ENCODE assay signal across 40 cellular contexts in genomic region chr4:84019626-84020025, GRCh38.
"Had no signal": no experiment of that assay in that cellular context is flagged by ENCODE, and none has a peak within 500 bp of the region (broad histone marks: within the 10 kb centered on the region; RNA-seq: fewer than 3 reads in every experiment).

No MANE protein-coding gene starts in this region.

- H3K9me3 Mint-ChIP-seq: activated naive CD4-positive, alpha-beta T cell treated with anti-CD3 and anti-CD28 coated beads for 36 hours; activated naive CD4-positive, alpha-beta T cell treated with anti-CD3 and anti-CD28 coated beads, Interleukin-2, amount 10 ng/mL, durations not matched to agents 7 days and 5 days; activated naive CD4-positive, alpha-beta T cell treated with anti-CD3 and anti-CD28 coated beads, Interleukin-2, amount 50 U/mL, for 24 hours; activated naive CD4-positive, alpha-beta T cell treated with anti-CD3 and anti-CD28 coated beads, Interleukin-2, amount 50 U/mL, for 72 hours; activated naive CD8-positive, alpha-beta T cell treated with anti-CD3 and anti-CD28 coated beads for 36 hours; activated naive CD8-positive, alpha-beta T cell treated with anti-CD3 and anti-CD28 coated beads, Interleukin-2, amount 10 ng/mL, durations not matched to agents 7 days and 5 days; activated T-cell treated with anti-CD3 and anti-CD28 coated beads, Interleukin-2, amount 50 U/mL, for 24 hours; activated T-cell treated with anti-CD3 and anti-CD28 coated beads, Interleukin-2, amount 50 U/mL, for 4 hours; activated T-helper 1 cell treated with anti-CD3 and anti-CD28 coated beads, Interleukin-12 subunit alpha, Interleukin-12 subunit beta, Interleukin-2, Interleukin-4 antibody, amounts not matched to agents 30 ng/mL and 10 ng/mL and 1 ng/mL, durations not matched to agents 14 hours and 24 hours and 36 hours; activated T-helper 2 cell treated with anti-CD3 and anti-CD28 coated beads, Interferon-gamma antibody, Interleukin-2, Interleukin-4, amounts not matched to agents 10 μg/mL and 5 μg/mL and 100 μg/mL, durations not matched to agents 14 hours and 24 hours and 36 hours; brain had no signal

- H3K36me3 ChIP-seq: adrenal gland, ascending aorta, brain microvascular endothelial cell, breast epithelium, cardiac muscle cell had no signal

- H3K27ac Mint-ChIP-seq: activated naive CD4-positive, alpha-beta T cell treated with anti-CD3 and anti-CD28 coated beads for 36 hours; activated naive CD4-positive, alpha-beta T cell treated with anti-CD3 and anti-CD28 coated beads, Interleukin-2, amount 10 ng/mL, durations not matched to agents 7 days and 5 days; activated naive CD4-positive, alpha-beta T cell treated with anti-CD3 and anti-CD28 coated beads, Interleukin-2, amount 50 U/mL, for 24 hours; activated naive CD4-positive, alpha-beta T cell treated with anti-CD3 and anti-CD28 coated beads, Interleukin-2, amount 50 U/mL, for 72 hours; activated naive CD8-positive, alpha-beta T cell; activated naive CD8-positive, alpha-beta T cell treated with anti-CD3 and anti-CD28 coated beads for 36 hours; activated naive CD8-positive, alpha-beta T cell treated with anti-CD3 and anti-CD28 coated beads, Interleukin-2, amount 10 ng/mL, durations not matched to agents 7 days and 5 days; activated naive CD8-positive, alpha-beta T cell treated with anti-CD3 and anti-CD28 coated beads, Interleukin-2, amount 50 U/mL, for 24 hours; activated T-cell treated with anti-CD3 and anti-CD28 coated beads, Interleukin-2, amount 50 U/mL, for 24 hours; activated T-helper 1 cell treated with anti-CD3 and anti-CD28 coated beads, Interleukin-12 subunit alpha, Interleukin-12 subunit beta, Interleukin-2, Interleukin-4 antibody, amounts not matched to agents 30 ng/mL and 10 ng/mL and 1 ng/mL, durations not matched to agents 14 hours and 24 hours and 36 hours; activated T-helper 17 cell treated with anti-CD3 and anti-CD28 coated beads, Interleukin-2, amount 50 U/mL, for 72 hours; activated T-helper 2 cell treated with anti-CD3 and anti-CD28 coated beads, Interferon-gamma antibody, Interleukin-2, Interleukin-4, amounts not matched to agents 10 μg/mL and 5 μg/mL and 100 μg/mL, durations not matched to agents 14 hours and 24 hours and 36 hours; brain had no signal

- H3K4me3 ChIP-seq: adrenal gland, ascending aorta, body of pancreas, breast epithelium, cardiac muscle cell had no signal

- H3K27me3 Mint-ChIP-seq: activated naive CD4-positive, alpha-beta T cell treated with anti-CD3 and anti-CD28 coated beads, Interleukin-2, amount 10 ng/mL, durations not matched to agents 7 days and 5 days; activated naive CD4-positive, alpha-beta T cell treated with anti-CD3 and anti-CD28 coated beads, Interleukin-2, amount 50 U/mL, for 24 hours; activated naive CD8-positive, alpha-beta T cell treated with anti-CD3 and anti-CD28 coated beads for 36 hours; activated T-cell treated with anti-CD3 and anti-CD28 coated beads, Interleukin-2, amount 50 U/mL, for 24 hours; activated T-helper 17 cell treated with anti-CD3 and anti-CD28 coated beads, Interleukin-2, amount 50 U/mL, for 72 hours; brain; central memory CD8-positive, alpha-beta T cell had no signal

- H3K9me3 ChIP-seq: adrenal gland, ascending aorta, body of pancreas, breast epithelium had no signal

- FAIRE-seq: astrocyte, bronchial epithelial cell had no signal

- H3K4me1 ChIP-seq: adrenal gland, ascending aorta, body of pancreas, breast epithelium had no signal

- H3K27ac ChIP-seq: adrenal gland, ascending aorta, body of pancreas, brain microvascular endothelial cell, breast epithelium, cardiac muscle cell had no signal

- H3K4me1 Mint-ChIP-seq: activated naive CD4-positive, alpha-beta T cell treated with anti-CD3 and anti-CD28 coated beads, Interleukin-2, amount 10 ng/mL, durations not matched to agents 7 days and 5 days; activated naive CD4-positive, alpha-beta T cell treated with anti-CD3 and anti-CD28 coated beads, Interleukin-2, amount 50 U/mL, for 24 hours; activated naive CD8-positive, alpha-beta T cell treated with anti-CD3 and anti-CD28 coated beads for 36 hours; activated naive CD8-positive, alpha-beta T cell treated with anti-CD3 and anti-CD28 coated beads, Interleukin-2, amount 10 ng/mL, durations not matched to agents 7 days and 5 days; activated naive CD8-positive, alpha-beta T cell treated with anti-CD3 and anti-CD28 coated beads, Interleukin-2, amount 50 U/mL, for 24 hours; activated T-helper 17 cell treated with anti-CD3 and anti-CD28 coated beads, Interleukin-2, amount 50 U/mL, for 72 hours; brain; central memory CD8-positive, alpha-beta T cell had no signal

- ATAC-seq: activated naive CD4-positive, alpha-beta T cell treated with anti-CD3 and anti-CD28 coated beads, Interleukin-2, amount 50 U/mL, for 72 hours; activated naive CD8-positive, alpha-beta T cell treated with anti-CD3 and anti-CD28 coated beads, Interleukin-2, amount 50 U/mL, for 24 hours; activated T-cell treated with anti-CD3 and anti-CD28 coated beads, Interleukin-2, amount 50 U/mL, for 4 hours; activated T-cell treated with anti-CD3 and anti-CD28 coated beads, Interleukin-2, amount 50 U/mL, for 72 hours; activated T-helper 17 cell treated with anti-CD3 and anti-CD28 coated beads, Interleukin-2, amount 50 U/mL, for 72 hours; body of pancreas had no signal

- H3K4me3 Mint-ChIP-seq: activated naive CD4-positive, alpha-beta T cell treated with anti-CD3 and anti-CD28 coated beads for 36 hours; activated naive CD4-positive, alpha-beta T cell treated with anti-CD3 and anti-CD28 coated beads, Interleukin-2, amount 10 ng/mL, durations not matched to agents 7 days and 5 days; activated naive CD4-positive, alpha-beta T cell treated with anti-CD3 and anti-CD28 coated beads, Interleukin-2, amount 50 U/mL, for 24 hours; activated naive CD8-positive, alpha-beta T cell; activated naive CD8-positive, alpha-beta T cell treated with anti-CD3 and anti-CD28 coated beads for 36 hours; activated naive CD8-positive, alpha-beta T cell treated with anti-CD3 and anti-CD28 coated beads, Interleukin-2, amount 10 ng/mL, durations not matched to agents 7 days and 5 days; activated naive CD8-positive, alpha-beta T cell treated with anti-CD3 and anti-CD28 coated beads, Interleukin-2, amount 50 U/mL, for 24 hours; activated T-cell treated with anti-CD3 and anti-CD28 coated beads, Interleukin-2, amount 50 U/mL, for 24 hours; activated T-cell treated with anti-CD3 and anti-CD28 coated beads, Interleukin-2, amount 50 U/mL, for 4 hours; activated T-cell treated with anti-CD3 and anti-CD28 coated beads, Interleukin-2, amount 50 U/mL, for 72 hours; activated T-helper 1 cell treated with anti-CD3 and anti-CD28 coated beads, Interleukin-12 subunit alpha, Interleukin-12 subunit beta, Interleukin-2, Interleukin-4 antibody, amounts not matched to agents 30 ng/mL and 10 ng/mL and 1 ng/mL, durations not matched to agents 14 hours and 24 hours and 36 hours; activated T-helper 17 cell treated with anti-CD3 and anti-CD28 coated beads, Interleukin-2, amount 50 U/mL, for 72 hours; brain; central memory CD8-positive, alpha-beta T cell had no signal

- H3K36me3 Mint-ChIP-seq: activated naive CD4-positive, alpha-beta T cell treated with anti-CD3 and anti-CD28 coated beads, Interleukin-2, amount 10 ng/mL, durations not matched to agents 7 days and 5 days; activated naive CD4-positive, alpha-beta T cell treated with anti-CD3 and anti-CD28 coated beads, Interleukin-2, amount 50 U/mL, for 24 hours; activated naive CD4-positive, alpha-beta T cell treated with anti-CD3 and anti-CD28 coated beads, Interleukin-2, amount 50 U/mL, for 72 hours; activated naive CD8-positive, alpha-beta T cell; activated naive CD8-positive, alpha-beta T cell treated with anti-CD3 and anti-CD28 coated beads for 36 hours; activated naive CD8-positive, alpha-beta T cell treated with anti-CD3 and anti-CD28 coated beads, Interleukin-2, amount 10 ng/mL, durations not matched to agents 7 days and 5 days; brain had no signal

- H3K27me3 ChIP-seq: adrenal gland, ascending aorta, body of pancreas, brain microvascular endothelial cell, breast epithelium, cardiac muscle cell had no signal

- DNase-seq: activated effector memory CD4-positive, alpha-beta T cell treated with anti-CD3 and anti-CD28 coated beads, Interleukin-2, amount 50 U/mL, for 16 hours; activated effector memory CD4-positive, alpha-beta T cell treated with Interleukin-2 at 50 U/mL for 16 hours; activated gamma-delta T cell; activated gamma-delta T cell treated with Interleukin-2 at 50 U/mL for 16 hours; activated naive CD4-positive, alpha-beta T cell; activated naive CD4-positive, alpha-beta T cell treated with anti-CD3 and anti-CD28 coated beads for 36 hours; activated naive CD4-positive, alpha-beta T cell treated with anti-CD3 and anti-CD28 coated beads, Interleukin-2, amount 10 ng/mL, durations not matched to agents 7 days and 5 days; activated naive CD4-positive, alpha-beta T cell treated with anti-CD3 and anti-CD28 coated beads, Interleukin-2, amount 50 U/mL, for 16 hours; activated naive CD4-positive, alpha-beta T cell treated with Interleukin-2 at 50 U/mL for 16 hours; activated naive CD8-positive, alpha-beta T cell treated with anti-CD3 and anti-CD28 coated beads for 36 hours; activated naive CD8-positive, alpha-beta T cell treated with anti-CD3 and anti-CD28 coated beads, Interleukin-2, amount 10 ng/mL, durations not matched to agents 7 days and 5 days; activated naive CD8-positive, alpha-beta T cell treated with anti-CD3 and anti-CD28 coated beads, Interleukin-2, amount 50 U/mL, for 24 hours; activated T-cell treated with anti-CD3 and anti-CD28 coated beads, Interleukin-2, amount 50 U/mL, for 1 hour; activated T-cell treated with anti-CD3 and anti-CD28 coated beads, Interleukin-2, amount 50 U/mL, for 24 hours; activated T-cell treated with anti-CD3 and anti-CD28 coated beads, Interleukin-2, amount 50 U/mL, for 4 hours; activated T-cell treated with anti-CD3 and anti-CD28 coated beads, Interleukin-2, amount 50 U/mL, for 48 hours; activated T-cell treated with anti-CD3 and anti-CD28 coated beads, Interleukin-2, amount 50 U/mL, for 72 hours; adrenal gland; amniotic stem cell; amygdala; anterior cingulate cortex; aorta; body of pancreas; brain microvascular endothelial cell; caudate nucleus; central memory CD4-positive, alpha-beta T cell; cerebellar nuclear complex had no signal
